In genomic region chr16:67399749-67400704, GRCh38 we compare ENCODE assay signal across 11 cellular contexts. TPM values are rescaled to one million over a fixed set of nuclear protein-coding genes. Genes with fewer than 3 reads are reported as not detected.
DNase-seq lines count a peak whose midpoint lies in the region; ATAC-seq and TF ChIP-seq lines count a peak whose summit lies in the region.
"Had no signal": no experiment of that assay in that cellular context is flagged by ENCODE, and none has a peak within 500 bp of the region (broad histone marks: within the 10 kb centered on the region; RNA-seq: fewer than 3 reads in every experiment).

No MANE protein-coding gene starts in this region.

- no peak overlapping the region for H2AFZ ChIP-seq in OCI-LY7 (ENCODE audit: low read length)
- no peak overlapping the region for H2AFZ ChIP-seq in neural progenitor cell (replicated peaks)

- H3K4me1 ChIP-seq in OCI-LY7 (ENCODE audit: insufficient read depth, low read length, poor library complexity, severe bottlenecking), result no peaks in the 10 kb centered on the region
- H3K4me1 ChIP-seq in neural progenitor cell, result peaks cover 29% of the 10 kb centered on the region

- H3K27ac ChIP-seq in OCI-LY7 (ENCODE audit: low read depth, low read length, poor library complexity, severe bottlenecking) (no peak overlapping the region), neural progenitor cell (no peak overlapping the region), brain microvascular endothelial cell (no peak overlapping the region)
- H3K27ac ChIP-seq: gastrocnemius medialis had no signal

- TF ChIP-seq CTCF in OCI-LY7 (conservative IDR thresholded peaks at IDR 0.05; ENCODE audit: low read length), result peak; percentile 9
- TF ChIP-seq CTCF in neural progenitor cell (IDR thresholded peaks at IDR 0.05), result peak; percentile 3
- no peak for TF ChIP-seq CTCF in brain microvascular endothelial cell (IDR thresholded peaks at IDR 0.05; ENCODE audit: low read depth, low read length, missing control alignments)

- H3K4me1 Mint-ChIP-seq in neural progenitor cell, result peaks cover 20% of the 10 kb centered on the region
- H3K4me1 Mint-ChIP-seq: activated CD4-positive, alpha-beta T cell treated with anti-CD3 and anti-CD28 coated beads, Interleukin-2, amount 10 ng/mL, durations not matched to agents 24 days and 14 days had no signal

- no peak overlapping the region for H3K9ac ChIP-seq in neural progenitor cell

- H3K27ac Mint-ChIP-seq in neural progenitor cell, result no peak overlapping the region
- H3K27ac Mint-ChIP-seq: activated CD4-positive, alpha-beta T cell treated with anti-CD3 and anti-CD28 coated beads, Interleukin-2, amount 10 ng/mL, durations not matched to agents 24 days and 14 days; T-helper 17 cell had no signal

- ATAC-seq in HG02610 (IDR thresholded peaks at IDR 0.05; ENCODE audit: unreplicated experiment) (no peak), HG03280 (IDR thresholded peaks at IDR 0.05; ENCODE audit: unreplicated experiment) (no peak)

- in situ Hi-C loops in brain microvascular endothelial cell (cut with HindIII; ENCODE audit: low pct_ligation_motif_present, low sequenced_read_pairs), result no loop called here

- H3K9me3 ChIP-seq in OCI-LY7 (ENCODE audit: low read length) (no peaks in the 10 kb centered on the region), neural progenitor cell (ENCODE audit: low read depth) (no peaks in the 10 kb centered on the region)
- H3K9me3 ChIP-seq: gastrocnemius medialis had no signal

- CTCF ChIA-PET in OCI-LY7 (lab: Charles Lee; ENCODE audit: unreplicated experiment), result interaction anchor here (0.6 kb wide), 2 partner anchors 18 to 525 kb away, joined by 3 read pairs; no protein-coding TSS in a partner anchor

- intact Hi-C loops in OCI-LY7 (cut with micrococcal nuclease; ENCODE audit: unreplicated experiment), result loop anchor here (1.0 to 5.0 kb wide), 3 partner anchors 53 to 140 kb away; partner anchors contain the start of gene PLEKHG4

- no TSS peak for BruUV-seq in OCI-LY7 (replicated peaks; lab: Mats Ljungman, UMichigan)

- POLR2A ChIA-PET in OCI-LY7 (lab: Charles Lee), result no interaction called here

- H3F3A ChIP-seq in neural progenitor cell (ENCODE audit: low read depth), result peaks cover 21% of the 10 kb centered on the region

- no peaks in the 10 kb centered on the region for H3K9me2 ChIP-seq in OCI-LY7 (ENCODE audit: insufficient read depth, low read length)

- peaks cover 10% of the 10 kb centered on the region for H3K27me3 Mint-ChIP-seq in neural progenitor cell (ENCODE audit: insufficient read depth, low read depth)

- H3K4me2 ChIP-seq in OCI-LY7 (ENCODE audit: low read length) (no peak overlapping the region), neural progenitor cell (no peak overlapping the region)

- H4K20me1 ChIP-seq in OCI-LY7 (ENCODE audit: insufficient read depth, low read length) (no peaks in the 10 kb centered on the region), neural progenitor cell (ENCODE audit: low read depth) (peaks cover 10% of the 10 kb centered on the region)

- H3K27me3 ChIP-seq in neural progenitor cell (peaks cover 27% of the 10 kb centered on the region), brain microvascular endothelial cell (replicated peaks) (no peaks in the 10 kb centered on the region)
- H3K27me3 ChIP-seq: gastrocnemius medialis had no signal

- H3K4me3 Mint-ChIP-seq in neural progenitor cell, result no peak overlapping the region
- H3K4me3 Mint-ChIP-seq: activated CD4-positive, alpha-beta T cell treated with anti-CD3 and anti-CD28 coated beads, Interleukin-2, amount 10 ng/mL, durations not matched to agents 24 days and 14 days; T-helper 17 cell had no signal

- H3K9me3 Mint-ChIP-seq in neural progenitor cell, result no peaks in the 10 kb centered on the region
- H3K9me3 Mint-ChIP-seq: activated CD4-positive, alpha-beta T cell treated with anti-CD3 and anti-CD28 coated beads, Interleukin-2, amount 10 ng/mL, durations not matched to agents 24 days and 14 days had no signal

- H3K4me3 ChIP-seq in OCI-LY7 (ENCODE audit: low read depth, low read length, poor library complexity, severe bottlenecking) (no peak overlapping the region), neural progenitor cell (no peak overlapping the region), brain microvascular endothelial cell (ENCODE audit: low read depth, low read length) (no peak overlapping the region)
- H3K4me3 ChIP-seq: gastrocnemius medialis had no signal

- DNase-seq in DMS53 (lab: John Stamatoyannopoulos, UW), result peak; percentile 75
- peak; percentile 26 to 90 (median 81) for DNase-seq in NCI-H1417 (lab: John Stamatoyannopoulos, UW)
- DNase-seq in OCI-LY7 (ENCODE audit: low spot score), result no peak
- DNase-seq in neural progenitor cell (ENCODE audit: low spot score), result no peak
- DNase-seq in brain microvascular endothelial cell, result no peak

- H3K79me2 ChIP-seq in OCI-LY7 (ENCODE audit: insufficient read depth, low read depth, low read length), result no peaks in the 10 kb centered on the region
- no peaks in the 10 kb centered on the region for H3K79me2 ChIP-seq in neural progenitor cell (ENCODE audit: low read depth)

- H3K36me3 Mint-ChIP-seq in neural progenitor cell, result peaks cover 3% of the 10 kb centered on the region

- H3K36me3 ChIP-seq in OCI-LY7 (ENCODE audit: insufficient read depth, low read length) (no peaks in the 10 kb centered on the region), neural progenitor cell (no peaks in the 10 kb centered on the region), brain microvascular endothelial cell (replicated peaks) (no peaks in the 10 kb centered on the region)
- H3K36me3 ChIP-seq: gastrocnemius medialis had no signal

RNA-seq across cellular contexts. Expression of gene TPPP3, which starts 6.7 kb away (rescaled TPM):
- total RNA-seq in OCI-LY7 (2014; rRNA removed; shearing (Covaris generic)), result not detected in 2 replicates
- not detected in 2 replicates for total RNA-seq in OCI-LY7 (2022)
- 0.96 TPM in 1 of 2 replicates, not detected in the other for total RNA-seq in neural progenitor cell (ENCODE audit: low replicate concordance)
- total RNA-seq: activated CD4-positive, alpha-beta T cell treated with anti-CD3 and anti-CD28 coated beads, Interleukin-2, amount 10 ng/mL, durations not matched to agents 24 days and 14 days; MCF 10A had no signal

RNA-seq across cellular contexts. Expression of gene ZDHHC1, which starts 16.2 kb away (rescaled TPM):
- total RNA-seq in OCI-LY7 (2014; rRNA removed; shearing (Covaris generic)), result not detected in 2 replicates
- not detected in 2 replicates for total RNA-seq in OCI-LY7 (2022)
- 1.5 and 2.2 TPM in 2 replicates for total RNA-seq in neural progenitor cell (ENCODE audit: low replicate concordance)

RNA-seq across cellular contexts. Expression of gene HSD11B2, which starts 30.9 kb away (rescaled TPM):
- total RNA-seq in OCI-LY7 (2014; rRNA removed; shearing (Covaris generic)), result not detected in 2 replicates
- total RNA-seq in OCI-LY7 (2022) (not detected in 2 replicates), neural progenitor cell (ENCODE audit: low replicate concordance) (1.6 TPM in 1 of 2 replicates, not detected in the other)
- total RNA-seq: T-helper 17 cell had no signal

Comparison
In these comparisons a context has a peak if more than half of its experiments do, and no peak if none do; other contexts are left out.
1. DNase-seq: peak in DMS53 (single experiment) and NCI-H1417 (3 of 3); none in OCI-LY7 (single experiment), neural progenitor cell (single experiment) and brain microvascular endothelial cell (single experiment).